In the genomic region with DNA sequence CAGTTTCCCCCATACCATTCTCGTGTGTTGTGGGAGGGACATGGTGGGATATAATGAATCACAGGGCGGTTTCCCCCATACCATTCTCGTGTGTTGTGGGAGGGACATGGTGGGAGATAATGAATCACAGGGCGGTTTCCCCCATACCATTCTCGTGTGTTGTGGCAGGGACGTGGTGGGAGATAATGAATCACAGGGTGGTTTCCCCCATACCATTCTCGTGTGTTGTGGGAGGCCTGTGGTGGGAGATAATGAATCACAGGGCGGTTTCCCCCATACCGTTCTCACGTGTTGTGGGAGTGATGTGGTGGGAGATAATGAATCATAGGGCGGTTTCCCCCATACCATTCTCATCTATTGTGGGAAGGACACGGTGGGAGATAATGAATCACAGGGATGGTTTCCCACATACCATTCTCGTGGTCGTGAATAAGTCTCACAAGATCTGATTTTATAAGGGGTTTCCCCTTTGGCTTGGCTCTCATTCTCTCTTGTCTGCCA, we compare ENCODE assay signal across 9 cellular contexts.
DNase-seq lines count a peak whose midpoint lies in the region; ATAC-seq and TF ChIP-seq lines count a peak whose summit lies in the region.
"Had no signal": no experiment of that assay in that cellular context is flagged by ENCODE, and none has a peak within 500 bp of the region (broad histone marks: within the 10 kb centered on the region; RNA-seq: fewer than 3 reads in every experiment).

No MANE protein-coding gene starts in this region.

- peaks cover 12% of the 10 kb centered on the region for H3K4me1 Mint-ChIP-seq in activated CD8-positive, alpha-beta memory T cell treated with anti-CD3 and anti-CD28 coated beads, Interleukin-2, amount 10 ng/mL, durations not matched to agents 7 days and 5 days
- H3K4me1 Mint-ChIP-seq in stimulated activated effector memory CD8-positive, alpha-beta T cell treated with anti-CD3 and anti-CD28 coated beads, Interleukin-12 subunit alpha, Interleukin-12 subunit beta, amount 100 ng/mL, for 72 hours = peaks cover 28% of the 10 kb centered on the region
- H3K4me1 Mint-ChIP-seq in Calu3 (ENCODE audit: low read depth, unreplicated experiment) = no peaks in the 10 kb centered on the region

- H3K9me3 Mint-ChIP-seq in activated CD8-positive, alpha-beta memory T cell treated with anti-CD3 and anti-CD28 coated beads, Interleukin-2, amount 10 ng/mL, durations not matched to agents 7 days and 5 days (ENCODE audit: low read depth) = peaks cover 27% of the 10 kb centered on the region
- peaks cover 25% of the 10 kb centered on the region for H3K9me3 Mint-ChIP-seq in stimulated activated effector memory CD8-positive, alpha-beta T cell treated with anti-CD3 and anti-CD28 coated beads, Interleukin-12 subunit alpha, Interleukin-12 subunit beta, amount 100 ng/mL, for 72 hours
- peaks cover 3% of the 10 kb centered on the region for H3K9me3 Mint-ChIP-seq in Calu3 (ENCODE audit: low read depth, unreplicated experiment)

- no peak overlapping the region for H3K4me3 Mint-ChIP-seq in activated CD8-positive, alpha-beta memory T cell treated with anti-CD3 and anti-CD28 coated beads, Interleukin-2, amount 10 ng/mL, durations not matched to agents 7 days and 5 days
- H3K4me3 Mint-ChIP-seq in stimulated activated effector memory CD8-positive, alpha-beta T cell treated with anti-CD3 and anti-CD28 coated beads, Interleukin-12 subunit alpha, Interleukin-12 subunit beta, amount 100 ng/mL, for 72 hours = no peak overlapping the region
- no peak overlapping the region for H3K4me3 Mint-ChIP-seq in Calu3 (ENCODE audit: low read depth, unreplicated experiment)

- ATAC-seq in activated CD8-positive, alpha-beta memory T cell treated with anti-CD3 and anti-CD28 coated beads, Interleukin-2, amount 10 ng/mL, durations not matched to agents 7 days and 5 days = no peak
- ATAC-seq in stimulated activated effector memory CD8-positive, alpha-beta T cell treated with anti-CD3 and anti-CD28 coated beads, Interleukin-12 subunit alpha, Interleukin-12 subunit beta, amount 100 ng/mL, for 72 hours = peak; percentile 94
- ATAC-seq in HG02588 (IDR thresholded peaks at IDR 0.05; ENCODE audit: unreplicated experiment) (no peak), HG03095 (IDR thresholded peaks at IDR 0.05; ENCODE audit: unreplicated experiment) (no peak), HG02840 (IDR thresholded peaks at IDR 0.05; ENCODE audit: low FRiP score, unreplicated experiment) (no peak)

- peak overlapping the region; percentile 32 for H3K27ac ChIP-seq in epithelial cell of prostate
- H3K27ac ChIP-seq: SK-N-MC had no signal

- peak overlapping the region; percentile 71 for H3K27ac Mint-ChIP-seq in activated CD8-positive, alpha-beta memory T cell treated with anti-CD3 and anti-CD28 coated beads, Interleukin-2, amount 10 ng/mL, durations not matched to agents 7 days and 5 days
- peak overlapping the region; percentile 95 for H3K27ac Mint-ChIP-seq in stimulated activated effector memory CD8-positive, alpha-beta T cell treated with anti-CD3 and anti-CD28 coated beads, Interleukin-12 subunit alpha, Interleukin-12 subunit beta, amount 100 ng/mL, for 72 hours
- no peak overlapping the region for H3K27ac Mint-ChIP-seq in Calu3 (ENCODE audit: unreplicated experiment)

- DNase-seq in LHCN-M2 (ENCODE audit: low read depth) = peak; percentile 92
- DNase-seq in activated CD8-positive, alpha-beta memory T cell treated with anti-CD3 and anti-CD28 coated beads, Interleukin-2, amount 10 ng/mL, durations not matched to agents 7 days and 5 days = peak; percentile 64
- peak; percentile 39 for DNase-seq in epithelial cell of prostate (ENCODE audit: low read depth, low spot score)
- DNase-seq in stimulated activated effector memory CD8-positive, alpha-beta T cell treated with anti-CD3 and anti-CD28 coated beads, Interleukin-12 subunit alpha, Interleukin-12 subunit beta, amount 100 ng/mL, for 72 hours (ENCODE audit: low spot score in 2 of 2) = peak; percentile 49 to 87
- no peak for DNase-seq in Calu3

- CTCF ChIA-PET in activated CD8-positive, alpha-beta memory T cell treated with anti-CD3 and anti-CD28 coated beads, Interleukin-2, amount 10 ng/mL, durations not matched to agents 7 days and 5 days (lab: Charles Lee) = no interaction called here
- CTCF ChIA-PET in Calu3 (lab: Charles Lee) = no interaction called here

- intact Hi-C loops in Calu3 (cut with micrococcal nuclease; ENCODE audit: unreplicated experiment) = no loop called here

- peaks cover 11% of the 10 kb centered on the region for H3K27me3 Mint-ChIP-seq in activated CD8-positive, alpha-beta memory T cell treated with anti-CD3 and anti-CD28 coated beads, Interleukin-2, amount 10 ng/mL, durations not matched to agents 7 days and 5 days
- no peaks in the 10 kb centered on the region for H3K27me3 Mint-ChIP-seq in Calu3 (ENCODE audit: unreplicated experiment)

- BruUV-seq in Calu3 (replicated peaks; lab: Mats Ljungman, UMichigan) = no TSS peak

- peaks cover 59% of the 10 kb centered on the region for H3K36me3 Mint-ChIP-seq in activated CD8-positive, alpha-beta memory T cell treated with anti-CD3 and anti-CD28 coated beads, Interleukin-2, amount 10 ng/mL, durations not matched to agents 7 days and 5 days
- H3K36me3 Mint-ChIP-seq in stimulated activated effector memory CD8-positive, alpha-beta T cell treated with anti-CD3 and anti-CD28 coated beads, Interleukin-12 subunit alpha, Interleukin-12 subunit beta, amount 100 ng/mL, for 72 hours = peaks cover 34% of the 10 kb centered on the region
- H3K36me3 Mint-ChIP-seq in Calu3 (ENCODE audit: insufficient read depth, unreplicated experiment) = peaks cover 6% of the 10 kb centered on the region

- no peak for TF ChIP-seq CTCF in Calu3 (IDR thresholded peaks at IDR 0.05; ENCODE audit: unreplicated experiment)
